ENCODE assay signal across 35 cellular contexts in genomic region chr5:165844571-165844970, GRCh38.
"Had no signal": no experiment of that assay in that cellular context is flagged by ENCODE, and none has a peak within 500 bp of the region (broad histone marks: within the 10 kb centered on the region; RNA-seq: fewer than 3 reads in every experiment).

No MANE protein-coding gene starts in this region.

- H3K9ac ChIP-seq: KMS-11 had no signal

- H3K27me3 ChIP-seq: MG63 had no signal

- H3K36me3 ChIP-seq: MG63 had no signal

- H3K4me3 ChIP-seq: MG63 had no signal

- DNase-seq: Karpas-422, Kasumi-1, KG1, MG63, MM.1S, MV-4-11, NCI-H1048, NCI-H1092, NCI-H1092 treated with DMSO at 0.1 percent for 48 hours, NCI-H1105, NCI-H1105 treated with DMSO at 0.1 percent for 48 hours, NCI-H1417, NCI-H1417 treated with DMSO at 0.1 percent for 48 hours, NCI-H1436, NCI-H1436 treated with DMSO at 0.1 percent for 48 hours, NCI-H146, NCI-H1694, NCI-H1694 treated with DMSO at 0.1 percent for 48 hours, NCI-H187, NCI-H187 treated with DMSO at 0.1 percent for 48 hours, NCI-H1930, NCI-H2029, NCI-H2029 treated with DMSO at 0.1 percent for 48 hours, NCI-H2081, NCI-H2081 treated with DMSO at 0.1 percent for 48 hours, NCI-H2107, NCI-H2171, NCI-H2171 treated with DMSO at 0.1 percent for 48 hours, NCI-H2227 treated with DMSO at 0.1 percent for 48 hours, NCI-H226, NCI-H345, NCI-H446, NCI-H446 treated with DMSO at 0.1 percent for 48 hours, NCI-H510A had no signal

- H3K27ac ChIP-seq: KMS-11 had no signal

- H3K9me3 ChIP-seq: MG63 had no signal
